Comparison of ENCODE assay signal across 8 cellular contexts in genomic region chr9:764105-764524, GRCh38.
DNase-seq lines count a peak whose midpoint lies in the region; ATAC-seq, FAIRE-seq and TF ChIP-seq lines count a peak whose summit lies in the region.

No MANE protein-coding gene starts in this region.

- DNase-seq in NCI-H526 (lab: John Stamatoyannopoulos, UW) = peak; percentile 63 to 88
- DNase-seq in activated T-cell treated with anti-CD3 and anti-CD28 coated beads, Interleukin-2, amount 50 U/mL, for 48 hours = peak; percentile 29 to 44
- peak in 36 of 42 donors; percentile 24 to 79 (median 48) for DNase-seq in head of caudate nucleus
- DNase-seq in posterior vena cava (ENCODE audit: low spot score) = peak; percentile 85
- DNase-seq in T-helper 9 cell = no peak

- intact Hi-C loops in head of caudate nucleus (cut with DNase I) (no loop called here), posterior vena cava (cut with DNase I) (loop anchor here (5.0 to 10.0 kb wide), 2 partner anchors 152 to 379 kb away; no protein-coding TSS in a partner anchor)

- FAIRE-seq in A204.1 (lab: Jason Lieb, UNC) = peak; percentile 94

- TF ChIP-seq CTCF in GM12873 (IDR thresholded peaks at IDR 0.05; ENCODE audit: insufficient read depth, low read depth, low read length, missing control alignments) = peak; percentile 77

- peak; percentile 78 for ATAC-seq in HG03066 (IDR thresholded peaks at IDR 0.05; ENCODE audit: low read depth, unreplicated experiment)
